In the genomic region with DNA sequence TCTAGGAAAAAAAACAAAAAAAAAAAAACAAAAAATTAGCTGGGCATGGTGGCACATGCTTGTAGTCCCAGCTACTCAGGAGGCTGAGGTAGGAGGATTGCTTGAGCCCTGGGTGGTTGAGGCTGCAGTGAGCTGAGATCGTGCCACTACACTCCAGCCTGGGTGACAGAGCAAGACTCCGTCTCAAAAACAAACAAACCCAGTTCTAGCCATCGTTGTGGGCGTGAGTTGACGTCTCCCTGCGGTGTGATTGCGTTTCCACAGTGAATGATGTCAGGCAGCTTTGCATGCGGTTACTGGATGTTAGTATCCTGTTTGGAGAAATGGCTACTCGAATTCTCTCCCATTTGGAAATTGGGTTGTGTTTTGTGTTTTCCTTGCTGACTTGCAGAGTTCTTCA, we compare ENCODE assay signal across 8 cellular contexts.
DNase-seq lines count a peak whose midpoint lies in the region; ATAC-seq and TF ChIP-seq lines count a peak whose summit lies in the region.
"Not testable (repeated sequence)": the region's sequence is repeated elsewhere in the genome, so short reads cannot be mapped to it uniquely, and the experiment has no call there.

No MANE protein-coding gene starts in this region.

- H3K4me1 Mint-ChIP-seq in CD4-positive, alpha-beta T cell (ENCODE audit: low read depth) = peaks cover 86% of the 10 kb centered on the region
- H3K4me1 Mint-ChIP-seq in activated CD4-positive, alpha-beta T cell treated with anti-CD3 and anti-CD28 coated beads, Interleukin-2, amount 10 ng/mL, durations not matched to agents 7 days and 5 days = peaks cover 89% of the 10 kb centered on the region
- peaks cover 89% of the 10 kb centered on the region for H3K4me1 Mint-ChIP-seq in activated naive CD4-positive, alpha-beta T cell treated with anti-CD3 and anti-CD28 coated beads for 36 hours (ENCODE audit: low read depth)
- peaks cover 42% of the 10 kb centered on the region for H3K4me1 Mint-ChIP-seq in central memory CD8-positive, alpha-beta T cell
- peaks cover 26% of the 10 kb centered on the region for H3K4me1 Mint-ChIP-seq in neural progenitor cell

- TSS peak; percentile 27 for BruUV-seq in Panc1 (replicated peaks; lab: Mats Ljungman, UMichigan)

- not testable (repeated sequence) for H3K27me3 ChIP-seq in CD4-positive, alpha-beta T cell (ENCODE audit: control insufficient read depth, insufficient read depth, low read length); Panc1 (ENCODE audit: control insufficient read depth, insufficient read depth, low read length); neural progenitor cell

- POLR2A ChIA-PET in CD4-positive, alpha-beta T cell (lab: Charles Lee) = interaction anchor here (1.1 kb wide), 1 partner anchor 67 kb away, joined by 5 read pairs; no protein-coding TSS in a partner anchor
- POLR2A ChIA-PET in Panc1 (lab: Charles Lee) = interaction anchor here (0.6 kb wide), 1 partner anchor 35 kb away, joined by 4 read pairs; no protein-coding TSS in a partner anchor
- POLR2A ChIA-PET in activated CD4-positive, alpha-beta T cell treated with anti-CD3 and anti-CD28 coated beads, Interleukin-2, amount 10 ng/mL, durations not matched to agents 7 days and 5 days (lab: Charles Lee) = not testable (repeated sequence)

- H3K9ac ChIP-seq in neural progenitor cell = not testable (repeated sequence)

- H3F3A ChIP-seq in neural progenitor cell (ENCODE audit: low read depth) = not testable (repeated sequence)

- TF ChIP-seq CTCF in CD4-positive, alpha-beta T cell (IDR thresholded peaks at IDR 0.05); Panc1 (IDR thresholded peaks at IDR 0.05); neural progenitor cell (IDR thresholded peaks at IDR 0.05): not testable (repeated sequence)

- in situ Hi-C loops in Panc1 (cut with HindIII; ENCODE audit: low pct_unique_long_range_greater_than_20kb, low sequenced_read_pairs) = not testable (repeated sequence)

- CTCF ChIA-PET in CD4-positive, alpha-beta T cell (lab: Charles Lee) = not testable (repeated sequence)
- CTCF ChIA-PET in Panc1 (lab: Charles Lee) = interaction anchor here (0.6 to 0.7 kb wide), 2 partner anchors 10 to 482 kb away, joined by 3 to 4 read pairs; no protein-coding TSS in a partner anchor
- CTCF ChIA-PET in activated CD4-positive, alpha-beta T cell treated with anti-CD3 and anti-CD28 coated beads, Interleukin-2, amount 10 ng/mL, durations not matched to agents 7 days and 5 days (lab: Charles Lee) = interaction anchor here (0.6 kb wide), 1 partner anchor 290 kb away, joined by 4 read pairs; no protein-coding TSS in a partner anchor
- CTCF ChIA-PET in activated naive CD4-positive, alpha-beta T cell treated with anti-CD3 and anti-CD28 coated beads for 36 hours (lab: Charles Lee) = interaction anchor here (0.8 to 0.9 kb wide), 2 partner anchors 65 to 101 kb away, joined by 3 read pairs; a partner anchor contains a TSS

- H3K4me3 ChIP-seq in Panc1 (ENCODE audit: low read depth in 2 of 2, low read length in 2 of 2); neural progenitor cell: not testable (repeated sequence)

- not testable (repeated sequence) for H3K9me3 Mint-ChIP-seq in CD4-positive, alpha-beta T cell; activated CD4-positive, alpha-beta T cell treated with anti-CD3 and anti-CD28 coated beads, Interleukin-2, amount 10 ng/mL, durations not matched to agents 7 days and 5 days; activated naive CD4-positive, alpha-beta T cell treated with anti-CD3 and anti-CD28 coated beads for 36 hours; central memory CD8-positive, alpha-beta T cell; neural progenitor cell

- peaks cover 89% of the 10 kb centered on the region for H4K20me1 ChIP-seq in neural progenitor cell (ENCODE audit: low read depth)

- not testable (repeated sequence) for H3K27ac ChIP-seq in CD4-positive, alpha-beta T cell (ENCODE audit: low read depth, low read length); Panc1 (ENCODE audit: low read length); neural progenitor cell

- DNase-seq in CD4-positive, alpha-beta T cell = peak in 2 of 10 experiments; percentile 44 to 54
- not testable (repeated sequence) for DNase-seq in Panc1 (ENCODE audit: low read depth, low spot score); central memory CD8-positive, alpha-beta T cell (ENCODE audit: low spot score in 2 of 2); neural progenitor cell (ENCODE audit: low spot score)
- peak; percentile 37 for DNase-seq in activated CD4-positive, alpha-beta T cell treated with anti-CD3 and anti-CD28 coated beads, Interleukin-2, amount 10 ng/mL, durations not matched to agents 7 days and 5 days
- peak; percentile 66 for DNase-seq in activated naive CD4-positive, alpha-beta T cell treated with anti-CD3 and anti-CD28 coated beads for 36 hours
- DNase-seq in fibroblast of peridontal ligament (ENCODE audit: extremely low read depth) = peak; percentile 33
- DNase-seq in stromal cell of bone marrow (ENCODE audit: low read depth) = peak; percentile 40

- peak overlapping the region; percentile 79 for H3K4me3 Mint-ChIP-seq in CD4-positive, alpha-beta T cell
- H3K4me3 Mint-ChIP-seq in activated CD4-positive, alpha-beta T cell treated with anti-CD3 and anti-CD28 coated beads, Interleukin-2, amount 10 ng/mL, durations not matched to agents 7 days and 5 days; central memory CD8-positive, alpha-beta T cell; neural progenitor cell: not testable (repeated sequence)
- peak overlapping the region; percentile 8 for H3K4me3 Mint-ChIP-seq in activated naive CD4-positive, alpha-beta T cell treated with anti-CD3 and anti-CD28 coated beads for 36 hours

- peak overlapping the region; percentile 99 for H3K27ac Mint-ChIP-seq in CD4-positive, alpha-beta T cell
- not testable (repeated sequence) for H3K27ac Mint-ChIP-seq in activated CD4-positive, alpha-beta T cell treated with anti-CD3 and anti-CD28 coated beads, Interleukin-2, amount 10 ng/mL, durations not matched to agents 7 days and 5 days
- H3K27ac Mint-ChIP-seq in activated naive CD4-positive, alpha-beta T cell treated with anti-CD3 and anti-CD28 coated beads for 36 hours = peak overlapping the region; percentile 73
- H3K27ac Mint-ChIP-seq in central memory CD8-positive, alpha-beta T cell (ENCODE audit: low read depth) = peak overlapping the region; percentile 44
- H3K27ac Mint-ChIP-seq in neural progenitor cell = peak overlapping the region; percentile 89

- not testable (repeated sequence) for H3K36me3 ChIP-seq in Panc1 (ENCODE audit: control insufficient read depth, insufficient read depth, low read length); neural progenitor cell

- intact Hi-C loops in CD4-positive, alpha-beta T cell (cut with DNase I, micrococcal nuclease); Panc1 (cut with micrococcal nuclease; ENCODE audit: unreplicated experiment): not testable (repeated sequence)
- intact Hi-C loops in activated naive CD4-positive, alpha-beta T cell treated with anti-CD3 and anti-CD28 coated beads for 36 hours (cut with micrococcal nuclease) = loop anchor here (10.0 kb wide), 1 partner anchor 289 kb away; a partner anchor contains a TSS

- H3K9me3 ChIP-seq in CD4-positive, alpha-beta T cell (ENCODE audit: control insufficient read depth, low read length); Panc1 (ENCODE audit: control insufficient read depth, insufficient read depth, low read depth, low read length); neural progenitor cell (ENCODE audit: low read depth): not testable (repeated sequence)

- ATAC-seq in CD4-positive, alpha-beta T cell (ENCODE audit: poor library complexity); Panc1; central memory CD8-positive, alpha-beta T cell (replicated peaks; ENCODE audit: extremely low read depth, poor library complexity, severe bottlenecking): not testable (repeated sequence)

- not testable (repeated sequence) for H3K27me3 Mint-ChIP-seq in CD4-positive, alpha-beta T cell; activated CD4-positive, alpha-beta T cell treated with anti-CD3 and anti-CD28 coated beads, Interleukin-2, amount 10 ng/mL, durations not matched to agents 7 days and 5 days; activated naive CD4-positive, alpha-beta T cell treated with anti-CD3 and anti-CD28 coated beads for 36 hours (ENCODE audit: low read depth); central memory CD8-positive, alpha-beta T cell; neural progenitor cell (ENCODE audit: insufficient read depth, low read depth)

- H3K4me2 ChIP-seq in neural progenitor cell = not testable (repeated sequence)

- H2AFZ ChIP-seq in neural progenitor cell (replicated peaks) = not testable (repeated sequence)

- peaks cover 66% of the 10 kb centered on the region for H3K36me3 Mint-ChIP-seq in CD4-positive, alpha-beta T cell (ENCODE audit: low read depth)
- H3K36me3 Mint-ChIP-seq in activated CD4-positive, alpha-beta T cell treated with anti-CD3 and anti-CD28 coated beads, Interleukin-2, amount 10 ng/mL, durations not matched to agents 7 days and 5 days (ENCODE audit: low read depth); activated naive CD4-positive, alpha-beta T cell treated with anti-CD3 and anti-CD28 coated beads for 36 hours (ENCODE audit: low read depth); neural progenitor cell: not testable (repeated sequence)
- H3K36me3 Mint-ChIP-seq in central memory CD8-positive, alpha-beta T cell (ENCODE audit: insufficient read depth) = peaks cover 46% of the 10 kb centered on the region

- not testable (repeated sequence) for H3K4me1 ChIP-seq in Panc1 (ENCODE audit: control insufficient read depth, insufficient read depth, low read length); neural progenitor cell

- H3K79me2 ChIP-seq in neural progenitor cell (ENCODE audit: low read depth) = peaks cover 97% of the 10 kb centered on the region
